In the genomic region with DNA sequence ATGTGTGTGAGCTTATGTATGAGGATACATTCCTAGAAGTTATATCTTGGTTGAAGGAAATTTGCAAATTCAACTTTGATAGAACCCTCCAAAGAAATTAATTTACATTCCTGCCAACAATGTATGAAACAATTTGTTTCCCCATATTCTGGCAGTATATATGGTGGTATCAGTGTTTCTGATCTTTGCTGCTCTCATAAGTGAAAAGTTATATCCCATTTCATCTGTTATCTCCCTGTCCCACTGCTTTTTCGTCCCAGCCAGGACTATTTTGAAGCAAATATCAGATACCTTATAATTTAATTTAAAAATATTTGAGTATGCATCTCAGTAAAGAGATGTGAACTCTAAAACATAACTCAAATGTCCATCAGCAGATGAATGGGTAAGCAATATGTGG, we compare ENCODE assay signal across 19 cellular contexts. TPM values are rescaled to one million over a fixed set of nuclear protein-coding genes. Genes with fewer than 3 reads are reported as not detected.
A peak's percentile ranks its signal among the peaks of the same experiment; 100 is the strongest.
DNase-seq lines count a peak whose midpoint lies in the region; TF ChIP-seq lines count a peak whose summit lies in the region.
"Had no signal": no experiment of that assay in that cellular context is flagged by ENCODE, and none has a peak within 500 bp of the region (broad histone marks: within the 10 kb centered on the region; RNA-seq: fewer than 3 reads in every experiment).

No MANE protein-coding gene starts in this region.

- TF ChIP-seq RAD21 in SK-N-SH (IDR thresholded peaks at IDR 0.05; ENCODE audit: low read length) = no peak

- TF ChIP-seq CTCF in Loucy (conservative IDR thresholded peaks at IDR 0.05; ENCODE audit: low read length) (no peak), SK-N-SH (IDR thresholded peaks at IDR 0.05) (no peak)

- H3F3A ChIP-seq in Loucy (ENCODE audit: low read depth) (0 out of 2 replicates have a peak, but pooled peaks cover 3% of the 10 kb centered on the region), SK-N-SH (replicated peaks; ENCODE audit: insufficient read depth) (no peaks in the 10 kb centered on the region)

- H4K20me1 ChIP-seq in Loucy (ENCODE audit: insufficient read depth, low read length, poor library complexity, severe bottlenecking) (peaks cover 30% of the 10 kb centered on the region), SK-N-SH (ENCODE audit: insufficient read depth) (peaks cover 39% of the 10 kb centered on the region)

- peaks cover 91% of the 10 kb centered on the region for H3K79me2 ChIP-seq in Loucy (ENCODE audit: insufficient read depth, low read length)
- peaks cover 98% of the 10 kb centered on the region for H3K79me2 ChIP-seq in SK-N-SH (ENCODE audit: insufficient read depth)

- DNase-seq in SK-N-SH (peak; percentile 30), erythroblast (lab: John Stamatoyannopoulos, UW) (peak; percentile 25 to 40)
- DNase-seq in effector memory CD4-positive, alpha-beta T cell = no peak
- DNase-seq in activated CD4-positive, alpha-beta T cell treated with anti-CD3 and anti-CD28 coated beads, Interleukin-2, amount 50 U/mL, for 48 hours = no peak
- DNase-seq: 8988T; ACHN; AML-193; BE2C; Calu3; CD4-positive, alpha-beta T cell; COR-L47; DMS53; DMS79 treated with DMSO at 0.1 percent for 48 hours; GF-D8; H9 had no signal

- H3K27me3 ChIP-seq in Loucy (ENCODE audit: insufficient read depth, low read length, poor library complexity, severe bottlenecking) = no peaks in the 10 kb centered on the region
- no peaks in the 10 kb centered on the region for H3K27me3 ChIP-seq in SK-N-SH (ENCODE audit: insufficient read depth)
- no peaks in the 10 kb centered on the region for H3K27me3 ChIP-seq in effector memory CD4-positive, alpha-beta T cell (replicated peaks; ENCODE audit: control insufficient read depth, insufficient read depth, low read length, poor library complexity, severe bottlenecking)
- H3K27me3 ChIP-seq: BE2C; BLaER1 treated with 17β-estradiol and CSF1 and Interleukin-3, amounts not matched to agents 10 nM and 100 nM had no signal

- H3K4me1 ChIP-seq in Loucy (ENCODE audit: insufficient read depth, low read length, poor library complexity, severe bottlenecking) (peaks cover 43% of the 10 kb centered on the region), SK-N-SH (ENCODE audit: control insufficient read depth in 1 of 2, insufficient read depth in 2 of 2, low read depth in 1 of 2, low read length in 1 of 2) (peaks cover 0 to 11% of the 10 kb centered on the region in 2 experiments; a peak in 2 of 4 replicates)
- no peaks in the 10 kb centered on the region for H3K4me1 ChIP-seq in effector memory CD4-positive, alpha-beta T cell (ENCODE audit: control insufficient read depth, insufficient read depth, low read length, poor library complexity, severe bottlenecking)
- H3K4me1 ChIP-seq: A549, BE2C had no signal

- TF ChIP-seq EP300 in SK-N-SH (IDR thresholded peaks at IDR 0.05; ENCODE audit: borderline replicate concordance in 1 of 2, low read depth in 1 of 2, low read length in 1 of 2) = no peak

- H3K4me3 ChIP-seq in Loucy (ENCODE audit: low read length, poor library complexity, severe bottlenecking) (peak overlapping the region; percentile 15), SK-N-SH (ENCODE audit: low read depth in 2 of 2, low read length in 1 of 2) (no peak overlapping the region)
- H3K4me3 ChIP-seq in effector memory CD4-positive, alpha-beta T cell (ENCODE audit: insufficient read depth, low read depth, low read length, poor library complexity, severe bottlenecking) = no peak overlapping the region
- H3K4me3 ChIP-seq: A549; BLaER1 treated with 17β-estradiol and CSF1 and Interleukin-3, amounts not matched to agents 10 nM and 100 nM; GM23338 had no signal

- H3K27ac ChIP-seq in SK-N-SH (ENCODE audit: low read depth in 2 of 2, low read length in 1 of 2) = no peak overlapping the region
- H3K27ac ChIP-seq in effector memory CD4-positive, alpha-beta T cell (ENCODE audit: insufficient read depth, low read length, poor library complexity, severe bottlenecking) = no peak overlapping the region
- H3K27ac ChIP-seq: A549; BLaER1 treated with 17β-estradiol and CSF1 and Interleukin-3, amounts not matched to agents 10 nM and 100 nM had no signal

- H3K36me3 ChIP-seq in Loucy (ENCODE audit: insufficient read depth, low read length) (no peaks in the 10 kb centered on the region), SK-N-SH (replicated peaks in 1 of 2; ENCODE audit: control insufficient read depth in 1 of 2, insufficient read depth in 2 of 2, low read length in 1 of 2) (peaks cover 0 to 3% of the 10 kb centered on the region in 2 experiments)
- H3K36me3 ChIP-seq in effector memory CD4-positive, alpha-beta T cell (ENCODE audit: control insufficient read depth, insufficient read depth, low read length) = no peaks in the 10 kb centered on the region
- H3K36me3 ChIP-seq: BE2C had no signal

- no peaks in the 10 kb centered on the region for H3K9me2 ChIP-seq in Loucy (replicated peaks; ENCODE audit: low read depth, low read length)
- H3K9me2 ChIP-seq in SK-N-SH = no peaks in the 10 kb centered on the region

- H3K9me3 ChIP-seq in Loucy (ENCODE audit: insufficient read depth, low read depth, low read length) = no peaks in the 10 kb centered on the region
- H3K9me3 ChIP-seq in SK-N-SH = no peaks in the 10 kb centered on the region
- no peaks in the 10 kb centered on the region for H3K9me3 ChIP-seq in effector memory CD4-positive, alpha-beta T cell (ENCODE audit: control insufficient read depth, low read length)
- H3K9me3 ChIP-seq: A549; BE2C; BLaER1 treated with 17β-estradiol and CSF1 and Interleukin-3, amounts not matched to agents 10 nM and 100 nM had no signal

- H3K9ac ChIP-seq in Loucy (ENCODE audit: low read depth, low read length, poor library complexity, severe bottlenecking) = no peak overlapping the region
- H3K9ac ChIP-seq in SK-N-SH = no peak overlapping the region
- H3K9ac ChIP-seq: BLaER1 treated with 17β-estradiol and CSF1 and Interleukin-3, amounts not matched to agents 10 nM and 100 nM had no signal

- no peak for TF ChIP-seq POLR2A in erythroblast (IDR thresholded peaks at IDR 0.05; ENCODE audit: low read length)

- WGBS in SK-N-SH (ENCODE audit: low lambda C conversion rate) = 41% methylated on average over 1 of the region's 1 CpG

- H2AFZ ChIP-seq in Loucy (ENCODE audit: low read length) (no peak overlapping the region), SK-N-SH (ENCODE audit: low read depth) (no peak overlapping the region)
- H2AFZ ChIP-seq: GM23338 had no signal

- peak overlapping the region; percentile 54 for H3K4me2 ChIP-seq in Loucy (ENCODE audit: low read depth, low read length, poor library complexity, severe bottlenecking)
- no peak overlapping the region for H3K4me2 ChIP-seq in SK-N-SH
- H3K4me2 ChIP-seq: A549; BLaER1 treated with 17β-estradiol and CSF1 and Interleukin-3, amounts not matched to agents 10 nM and 100 nM; GM23338 had no signal

- CTCF ChIA-PET in SK-N-SH (lab: Yijun Ruan, JAX) = interaction anchor here (0.9 to 1.9 kb wide), 2 partner anchors 10 to 97 kb away, joined by 4 to 12 read pairs; a partner anchor contains a TSS

- POLR2A ChIA-PET in SK-N-SH (lab: Yijun Ruan, JAX) = no interaction called here

TF ChIP-seq in SK-N-SH, 30 proteins besides CTCF, POLR2A, EP300 and RAD21:
- TF ChIP-seq FOSL2 (IDR thresholded peaks at IDR 0.05; ENCODE audit: borderline replicate concordance, low read depth) = no peak
- TF ChIP-seq TCF12 (IDR thresholded peaks at IDR 0.05) = no peak
- TF ChIP-seq TAF1 (IDR thresholded peaks at IDR 0.05; ENCODE audit: borderline replicate concordance, low read depth, low read length) = no peak
- TF ChIP-seq MXI1 (IDR thresholded peaks at IDR 0.05; ENCODE audit: low read depth, low read length) = no peak
- peak; percentile 16; the same call in 1 of the 2 replicates for TF ChIP-seq RCOR1 (IDR thresholded peaks at IDR 0.05; ENCODE audit: low read length)
- TF ChIP-seq GATA2 (CRISPR knock-in tag; IDR thresholded peaks at IDR 0.05) = 0 out of 2 replicates have a peak, but pooled peaks have one; percentile 16
- TF ChIP-seq, protein P1, sequence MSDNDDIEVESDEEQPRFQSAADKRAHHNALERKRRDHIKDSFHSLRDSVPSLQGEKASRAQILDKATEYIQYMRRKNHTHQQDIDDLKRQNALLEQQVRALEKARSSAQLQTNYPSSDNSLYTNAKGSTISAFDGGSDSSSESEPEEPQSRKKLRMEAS (IDR thresholded peaks at IDR 0.05; ENCODE audit: low read depth) = no peak
- no peak for TF ChIP-seq TEAD4 (IDR thresholded peaks at IDR 0.05; ENCODE audit: borderline replicate concordance, insufficient read depth)
- TF ChIP-seq FOXJ3 (CRISPR knock-in tag; IDR thresholded peaks at IDR 0.05) = no peak
- TF ChIP-seq CHD2 (IDR thresholded peaks at IDR 0.05; ENCODE audit: low read length, partially characterized antibody) = no peak
- TF ChIP-seq RFX5 (IDR thresholded peaks at IDR 0.05; ENCODE audit: low read length) = no peak

RNA-seq across cellular contexts. Expression of a gene that starts 7.1 kb away (rescaled TPM):
- 5.2 and 6.7 TPM in 2 replicates for polyA plus RNA-seq in SK-N-SH (2012; rRNA removed)
- polyA plus RNA-seq in SK-N-SH (2012; cell fraction: cytosol; rRNA removed) = 6.9 TPM in 2 replicates
- 7.2 and 15.6 TPM in 2 replicates for polyA plus RNA-seq in SK-N-SH (2012; cell fraction: nucleus; rRNA removed)

RNA-seq across cellular contexts. Expression of a gene that starts 9.7 kb away (rescaled TPM):
- polyA plus RNA-seq in SK-N-SH (2012; rRNA removed) = 40.7 and 51.3 TPM in 2 replicates
- polyA plus RNA-seq in SK-N-SH (2012; cell fraction: cytosol; rRNA removed) = 66.5 and 87.1 TPM in 2 replicates
- polyA plus RNA-seq in SK-N-SH (2012; cell fraction: nucleus; rRNA removed) = 14.7 and 17.8 TPM in 2 replicates

RNA-seq across cellular contexts. Expression of a gene that starts 35.7 kb away (rescaled TPM):
- polyA plus RNA-seq in SK-N-SH (2012; rRNA removed) = 60.8 and 80.3 TPM in 2 replicates
- polyA plus RNA-seq in SK-N-SH (2012; cell fraction: cytosol; rRNA removed) = 95.3 and 140 TPM in 2 replicates
- polyA plus RNA-seq in SK-N-SH (2012; cell fraction: nucleus; rRNA removed) = 28.0 and 58.2 TPM in 2 replicates

Comparison
In these comparisons a context has a peak if more than half of its experiments do, and no peak if none do; other contexts are left out.
1. DNase-seq: peak in SK-N-SH (single experiment) and erythroblast (2 of 2); none in effector memory CD4-positive, alpha-beta T cell (0 of 3) and activated CD4-positive, alpha-beta T cell treated with anti-CD3 and anti-CD28 coated beads, Interleukin-2, amount 50 U/mL, for 48 hours (0 of 2).